Comparison of ENCODE assay signal across 24 cellular contexts in genomic region chr7:99028261-99028971, GRCh38.
DNase-seq lines count a peak whose midpoint lies in the region; ATAC-seq, FAIRE-seq and TF ChIP-seq lines count a peak whose summit lies in the region.
"Had no signal": no experiment of that assay in that cellular context is flagged by ENCODE, and none has a peak within 500 bp of the region (broad histone marks: within the 10 kb centered on the region; RNA-seq: fewer than 3 reads in every experiment).

No MANE protein-coding gene starts in this region.

- H3K4me3 Mint-ChIP-seq in H9 (no peak overlapping the region), nephron progenitor cell (no peak overlapping the region)
- H3K4me3 Mint-ChIP-seq: mesothelial cell of epicardium had no signal

- no peak overlapping the region for H2AK5ac ChIP-seq in H9 (ENCODE audit: insufficient read length, low read length)

- H3K4ac ChIP-seq in H9 (ENCODE audit: low read depth, low read length), result no peak overlapping the region

- no peak for TF ChIP-seq EP300 in K562 (IDR thresholded peaks at IDR 0.05; ENCODE audit: low read length)

- intact Hi-C loops in K562 (cut with micrococcal nuclease), result no loop called here

- H2BK20ac ChIP-seq in H9 (ENCODE audit: low read depth, low read length, poor library complexity, severe bottlenecking), result no peak overlapping the region

- H4K5ac ChIP-seq in H9 (ENCODE audit: insufficient read length, low read depth, low read length), result no peak overlapping the region

- no peak for TF ChIP-seq POLR2A in K562 (conservative IDR thresholded peaks at IDR 0.05)

- POLR2A ChIA-PET in K562 (lab: Yijun Ruan, JAX), result interaction anchor here (0.7 kb wide), 1 partner anchor 11 kb away, joined by 3 read pairs; no protein-coding TSS in a partner anchor

- H4K20me1 ChIP-seq in BLaER1 treated with 17β-estradiol and CSF1 and Interleukin-3, amounts not matched to agents 10 nM and 100 nM, result peaks cover 0 to 32% (median 3%) of the 10 kb centered on the region in 11 experiments; a peak in 10 of 22 replicates
- H4K20me1 ChIP-seq in H9 (ENCODE audit: control insufficient read depth, insufficient read depth, insufficient read length) (no peaks in the 10 kb centered on the region), K562 (replicated peaks; ENCODE audit: control insufficient read depth, insufficient read depth, low read length) (no peaks in the 10 kb centered on the region)

- BruUV-seq in K562 (replicated peaks; lab: Mats Ljungman, UMichigan), result no TSS peak

- H3K23me2 ChIP-seq in H9 (ENCODE audit: insufficient read length, low read depth, low read length, poor library complexity, severe bottlenecking), result no peaks in the 10 kb centered on the region

- H4K91ac ChIP-seq in H9 (ENCODE audit: insufficient read length, low read depth, low read length), result no peak overlapping the region

- WGBS in H9 (ENCODE audit: extremely low coverage, insufficient read length, low lambda C conversion rate), result no CpG with 5 or more reads among the region's 27 CpGs
- WGBS in K562 (ENCODE audit: insufficient coverage, low coverage, missing lambda C conversion rate), result 93% methylated on average over 27 of the region's 27 CpGs

- H2BK12ac ChIP-seq in H9 (ENCODE audit: insufficient read length, low read depth, low read length), result no peak overlapping the region

- H3K27ac ChIP-seq in BLaER1 treated with 17β-estradiol and CSF1 and Interleukin-3, amounts not matched to agents 10 nM and 100 nM, result peak overlapping the region in 8 of 11 experiments; percentile 15 to 69 (median 58); a peak in 13 of 22 replicates
- H3K27ac ChIP-seq in H9 (ENCODE audit: insufficient read length, low read depth, low read length), result no peak overlapping the region
- H3K27ac ChIP-seq in K562 (ENCODE audit: extremely low read depth, low read depth, low read length), result no peak overlapping the region
- H3K27ac ChIP-seq: neutrophil, right lobe of liver, SJSA1 had no signal

- H3K56ac ChIP-seq in H9 (ENCODE audit: insufficient read length, low read depth, low read length), result no peak overlapping the region

- H3K4me2 ChIP-seq in BLaER1 treated with 17β-estradiol and CSF1 and Interleukin-3, amounts not matched to agents 10 nM and 100 nM, result peak overlapping the region in 9 of 11 experiments; percentile 13 to 76 (median 64); a peak in 15 of 22 replicates
- no peak overlapping the region for H3K4me2 ChIP-seq in H9 (ENCODE audit: insufficient read depth, insufficient read length, low read length)
- no peak overlapping the region for H3K4me2 ChIP-seq in K562 (ENCODE audit: insufficient read depth, low read length)

- FAIRE-seq in K562 (lab: Jason Lieb, UNC), result no peak
- FAIRE-seq: astrocyte, HTR-8/SVneo, kidney had no signal

- H3K79me1 ChIP-seq in H9 (ENCODE audit: insufficient read depth, low read depth, low read length, poor library complexity, severe bottlenecking), result no peaks in the 10 kb centered on the region

- no peak overlapping the region for H3K4me3 ChIP-seq in BLaER1 treated with 17β-estradiol and CSF1 and Interleukin-3, amounts not matched to agents 10 nM and 100 nM
- H3K4me3 ChIP-seq in K562, result no peak overlapping the region
- H3K4me3 ChIP-seq: dorsolateral prefrontal cortex, heart right ventricle, right lobe of liver, SJSA1, thoracic aorta had no signal

- CTCF ChIA-PET in K562 (lab: Yijun Ruan, JAX; ENCODE audit: low intra/inter-chr PET ratio), result no interaction called here

- peaks cover 50 to 95% (median 69%) of the 10 kb centered on the region in 11 experiments for H3K36me3 ChIP-seq in BLaER1 treated with 17β-estradiol and CSF1 and Interleukin-3, amounts not matched to agents 10 nM and 100 nM
- H3K36me3 ChIP-seq in K562 (ENCODE audit: control insufficient read depth, insufficient read depth, low read length), result peaks cover 55% of the 10 kb centered on the region; the same call in 2 of the 3 replicates

- peaks cover 2% of the 10 kb centered on the region for H3K27me3 Mint-ChIP-seq in H9 (ENCODE audit: low read depth)
- H3K27me3 Mint-ChIP-seq in nephron progenitor cell (ENCODE audit: low read depth, poor library complexity), result no peaks in the 10 kb centered on the region

- H3K9me3 Mint-ChIP-seq in H9, result no peaks in the 10 kb centered on the region
- H3K9me3 Mint-ChIP-seq in nephron progenitor cell, result peaks cover 4% of the 10 kb centered on the region

- H3K9me3 ChIP-seq in BLaER1 treated with 17β-estradiol and CSF1 and Interleukin-3, amounts not matched to agents 10 nM and 100 nM (replicated peaks in 1 of 11), result 0 out of 22 replicates have a peak, but pooled peaks cover 0 to 3% (median 0%) of the 10 kb centered on the region in 11 experiments
- H3K9me3 ChIP-seq in H9 (ENCODE audit: control insufficient read depth, low read depth, low read length), result no peaks in the 10 kb centered on the region
- no peaks in the 10 kb centered on the region for H3K9me3 ChIP-seq in K562 (replicated peaks; ENCODE audit: control insufficient read depth, insufficient read depth, low read depth, low read length)
- H3K9me3 ChIP-seq: neutrophil, right lobe of liver, SJSA1, thoracic aorta had no signal

- H3K9ac ChIP-seq in BLaER1 treated with 17β-estradiol and CSF1 and Interleukin-3, amounts not matched to agents 10 nM and 100 nM, result 0 out of 22 replicates have a peak overlapping the region, but pooled peaks of 1 of the 11 experiments have one; percentile 7
- H3K9ac ChIP-seq in H9 (ENCODE audit: extremely low read depth, insufficient read length, low read length), result no peak overlapping the region
- no peak overlapping the region for H3K9ac ChIP-seq in K562 (ENCODE audit: insufficient read depth in 1 of 2, low read depth in 2 of 2, low read length in 2 of 2)

- H4K8ac ChIP-seq in H9 (replicated peaks; ENCODE audit: insufficient read length, low read depth, low read length), result no peak overlapping the region

- H2BK5ac ChIP-seq in H9 (ENCODE audit: insufficient read length, low read length), result no peak overlapping the region

- no peak; the same call in 2 of the 3 replicates for ATAC-seq in K562
- no peak for ATAC-seq in GM19035 (IDR thresholded peaks at IDR 0.05; ENCODE audit: unreplicated experiment)

- no peak overlapping the region for H3K14ac ChIP-seq in H9 (ENCODE audit: insufficient read depth, low read length)

- H2AFZ ChIP-seq in H9 (ENCODE audit: low read length), result no peak overlapping the region
- H2AFZ ChIP-seq in K562 (ENCODE audit: low read depth, low read length), result no peak overlapping the region

- H3K18ac ChIP-seq in H9 (ENCODE audit: insufficient read length, low read depth, low read length), result no peak overlapping the region

- H3K23ac ChIP-seq in H9 (ENCODE audit: insufficient read length, low read depth, low read length), result no peak overlapping the region

- peaks cover 6 to 7% of the 10 kb centered on the region in 2 experiments; a peak in 3 of 4 replicates for H3K4me1 Mint-ChIP-seq in H9
- peaks cover 12% of the 10 kb centered on the region for H3K4me1 Mint-ChIP-seq in nephron progenitor cell

- H3K36me3 Mint-ChIP-seq in H9 (ENCODE audit: insufficient read depth in 1 of 3, low read depth in 3 of 3), result peaks cover 26 to 60% (median 52%) of the 10 kb centered on the region in 3 experiments; a peak in 6 of 7 replicates
- peaks cover 76% of the 10 kb centered on the region for H3K36me3 Mint-ChIP-seq in nephron progenitor cell (ENCODE audit: low read depth)

- DNase-seq in H9 (no peak), K562 (ENCODE audit: extremely low read depth in 1 of 4, low spot score in 3 of 4) (no peak), nephron progenitor cell (no peak), T1000 (lab: John Stamatoyannopoulos, UW) (no peak), NCI-H1417 (lab: John Stamatoyannopoulos, UW) (no peak)
- no peak for DNase-seq in activated CD8-positive, alpha-beta memory T cell treated with anti-CD3 and anti-CD28 coated beads, Interleukin-2, amount 50 U/mL, for 4 hours
- DNase-seq: AML-193; DMS 273 treated with DMSO at 0.1 percent for 48 hours; HCEC 1CT; heart right ventricle; kidney; NCI-H2029 treated with DMSO at 0.1 percent for 48 hours; NCI-H510A; stimulated activated CD4-positive, alpha-beta T cell treated with anti-CD3 and anti-CD28 coated beads, Interleukin-1b, Interleukin-23, amount 100 ng/mL, for 48 hours had no signal

- H3K27ac Mint-ChIP-seq in H9 (peak overlapping the region in 2 of 3 experiments; percentile 90 to 92; a peak in 6 of 7 replicates), nephron progenitor cell (peak overlapping the region; percentile 50)

- TF ChIP-seq CTCF in H9 (conservative IDR thresholded peaks at IDR 0.05) (no peak), K562 (IDR thresholded peaks at IDR 0.05 in 2 of 3, conservative IDR thresholded peaks at IDR 0.05 in 1 of 3; ENCODE audit: insufficient read depth in 2 of 3, low read depth in 1 of 3, low read length in 3 of 3) (no peak), nephron progenitor cell (IDR thresholded peaks at IDR 0.05) (no peak)

- no peaks in the 10 kb centered on the region for H3K27me3 ChIP-seq in BLaER1 treated with 17β-estradiol and CSF1 and Interleukin-3, amounts not matched to agents 10 nM and 100 nM
- H3K27me3 ChIP-seq in H9 (ENCODE audit: insufficient read depth, low read length) (no peaks in the 10 kb centered on the region), K562 (ENCODE audit: control insufficient read depth in 2 of 2, insufficient read depth in 2 of 2, low read length in 2 of 2) (no peaks in the 10 kb centered on the region)
- H3K27me3 ChIP-seq: dorsolateral prefrontal cortex, heart right ventricle, neutrophil, right lobe of liver, SJSA1 had no signal

- H3K79me2 ChIP-seq in H9 (ENCODE audit: insufficient read depth, low read length) (no peaks in the 10 kb centered on the region; the same call in 1 of the 2 replicates), K562 (ENCODE audit: control insufficient read depth, insufficient read depth, low read length) (no peaks in the 10 kb centered on the region)

- no peak for TF ChIP-seq RAD21 in K562 (CRISPR knock-in tag; conservative IDR thresholded peaks at IDR 0.05 in 1 of 2, IDR thresholded peaks at IDR 0.05 in 1 of 2)

- no peak overlapping the region for H3T11ph ChIP-seq in H9 (ENCODE audit: low read length)

- in situ Hi-C loops in K562 (cut with MboI), result no loop called here

- no peaks in the 10 kb centered on the region for H3K9me1 ChIP-seq in K562 (ENCODE audit: control insufficient read depth, insufficient read depth, low read length)

- H2BK120ac ChIP-seq in H9 (ENCODE audit: low read depth, low read length, poor library complexity, severe bottlenecking), result no peak overlapping the region

- peaks cover 41 to 72% (median 56%) of the 10 kb centered on the region in 10 experiments for H3K4me1 ChIP-seq in BLaER1 treated with 17β-estradiol and CSF1 and Interleukin-3, amounts not matched to agents 10 nM and 100 nM
- H3K4me1 ChIP-seq in H9 (ENCODE audit: insufficient read depth, low read length) (no peaks in the 10 kb centered on the region), K562 (replicated peaks in 1 of 2; ENCODE audit: control insufficient read depth in 2 of 2, insufficient read depth in 2 of 2, low read length in 2 of 2) (no peaks in the 10 kb centered on the region)
- H3K4me1 ChIP-seq: SJSA1 had no signal

- H2BK15ac ChIP-seq in H9 (ENCODE audit: low read depth, low read length), result no peak overlapping the region

TF ChIP-seq in K562, 482 proteins besides CTCF, POLR2A, EP300 and RAD21:
- TF ChIP-seq KDM5B (IDR thresholded peaks at IDR 0.05; ENCODE audit: insufficient replicate concordance, low read depth, low read length), result no peak
- TF ChIP-seq POLR2G (IDR thresholded peaks at IDR 0.05; ENCODE audit: low read depth, low read length), result 0 out of 2 replicates have a peak, but pooled peaks have one; percentile 14

Comparison
In these comparisons a context has a peak if more than half of its experiments do, and no peak if none do; other contexts are left out.
1. H3K27ac ChIP-seq: peak in BLaER1 treated with 17β-estradiol and CSF1 and Interleukin-3, amounts not matched to agents 10 nM and 100 nM (8 of 11); none in H9 (single experiment) and K562 (single experiment).
2. H3K4me2 ChIP-seq: peak in BLaER1 treated with 17β-estradiol and CSF1 and Interleukin-3, amounts not matched to agents 10 nM and 100 nM (9 of 11); none in H9 (single experiment) and K562 (single experiment).